8 cellular contexts compared by ENCODE assay signal in genomic region chr1:159790237-159790917, GRCh38. TPM values are rescaled to one million over a fixed set of nuclear protein-coding genes. Genes with fewer than 3 reads are reported as not detected.
A peak's percentile ranks its signal among the peaks of the same experiment; 100 is the strongest.
DNase-seq lines count a peak whose midpoint lies in the region; ATAC-seq and TF ChIP-seq lines count a peak whose summit lies in the region.

No MANE protein-coding gene starts in this region.

- TF ChIP-seq POLR2A in uterus (IDR thresholded peaks at IDR 0.05): no peak

- H3K36me3 ChIP-seq in hepatocyte (replicated peaks; ENCODE audit: insufficient read depth, low read depth) (no peaks in the 10 kb centered on the region), uterus (no peaks in the 10 kb centered on the region)

- H3K27me3 ChIP-seq in hepatocyte: peaks cover 20% of the 10 kb centered on the region
- no peaks in the 10 kb centered on the region for H3K27me3 ChIP-seq in uterus

- no peak overlapping the region for H3K4me2 ChIP-seq in hepatocyte

- in situ Hi-C loops in GM13977 (cut with MboI; ENCODE audit: low pct_unique_long_range_greater_than_20kb, low sequenced_read_pairs, unreplicated experiment): loop anchor here (5.0 to 25.0 kb wide), 2 partner anchors 102 to 222 kb away; no protein-coding TSS in a partner anchor

- ATAC-seq in HG02642 (IDR thresholded peaks at IDR 0.05; ENCODE audit: poor library complexity, unreplicated experiment) (no peak), GM21381 (IDR thresholded peaks at IDR 0.05; ENCODE audit: unreplicated experiment) (no peak), HG03469 (IDR thresholded peaks at IDR 0.05; ENCODE audit: unreplicated experiment) (no peak)

- TF ChIP-seq CTCF in C4-2B (conservative IDR thresholded peaks at IDR 0.05) (peak; percentile 85), GM13977 (IDR thresholded peaks at IDR 0.05; ENCODE audit: extremely low read depth, insufficient read depth, missing control alignments) (peak; percentile 52), hepatocyte (IDR thresholded peaks at IDR 0.05; ENCODE audit: poor library complexity) (peak; percentile 50), uterus (IDR thresholded peaks at IDR 0.05) (peak in 3 of 4 experiments; percentile 6 to 40 (median 35))

- H3K9me2 ChIP-seq in hepatocyte (replicated peaks; ENCODE audit: insufficient read depth): no peaks in the 10 kb centered on the region

- no peaks in the 10 kb centered on the region for H3K79me2 ChIP-seq in hepatocyte

- H4K20me1 ChIP-seq in hepatocyte (ENCODE audit: insufficient read depth, poor library complexity, severe bottlenecking): no peaks in the 10 kb centered on the region

- H3K27ac ChIP-seq in C4-2B (no peak overlapping the region), hepatocyte (no peak overlapping the region), uterus (no peak overlapping the region)

- 14% methylated on average over 2 of the region's 2 CpGs for WGBS in hepatocyte (ENCODE audit: low lambda C conversion rate, missing lambda C conversion rate)

- no peak overlapping the region for H2AFZ ChIP-seq in hepatocyte

- DNase-seq in GM13977 (ENCODE audit: low spot score) (peak; percentile 42), RPMI7951 (ENCODE audit: low read depth) (peak; percentile 15), hepatocyte (ENCODE audit: low spot score) (peak; percentile 47), uterus (no peak)

- H3K4me1 ChIP-seq in hepatocyte (ENCODE audit: insufficient read depth) (no peaks in the 10 kb centered on the region), uterus (no peaks in the 10 kb centered on the region)

- intact Hi-C loops in uterus (cut with DNase I; ENCODE audit: low total_unique reads): no loop called here

- H3K9me3 ChIP-seq in hepatocyte (ENCODE audit: low read depth) (no peaks in the 10 kb centered on the region), uterus (no peaks in the 10 kb centered on the region)

- H3K4me3 ChIP-seq in hepatocyte (no peak overlapping the region), uterus (no peak overlapping the region)

RNA-seq across cellular contexts. Expression of gene DUSP23, which starts 9.6 kb away (rescaled TPM):
- 34.5 and 51.2 TPM in 2 replicates for total RNA-seq in RPMI7951 (2014; rRNA removed; shearing (Covaris generic))
- total RNA-seq in hepatocyte: 17.2 and 22.8 TPM in 2 replicates
- polyA plus RNA-seq in hepatocyte: 39.5 and 44.6 TPM in 2 replicates
- 100 to 1,000 TPM in 1 of 4 donors, 10 to 100 TPM in 3; 15.6 to 121 (median 50.8) TPM for total RNA-seq in uterus

RNA-seq across cellular contexts. Expression of gene FCRL6, which starts 11.8 kb away (rescaled TPM):
- 0.10 TPM in 1 of 2 replicates, not detected in the other for total RNA-seq in RPMI7951 (2014; rRNA removed; shearing (Covaris generic))
- total RNA-seq in hepatocyte (not detected in 2 replicates), uterus (1 to 10 TPM in 1 of 4 donors, under 1 TPM in 1, not detected in 2; 0.21 to 1.1 TPM)
- not detected in 2 replicates for polyA plus RNA-seq in hepatocyte

RNA-seq across cellular contexts. Expression of gene SLAMF8, which starts 36.3 kb away (rescaled TPM):
- 1.5 and 2.6 TPM in 2 replicates for total RNA-seq in RPMI7951 (2014; rRNA removed; shearing (Covaris generic))
- total RNA-seq in hepatocyte: 0.52 and 0.57 TPM in 2 replicates
- polyA plus RNA-seq in hepatocyte: 0.47 and 0.74 TPM in 2 replicates
- 1 to 10 TPM in 2 of 4 donors, under 1 TPM in 1, not detected in 1; 0.28 to 3.2 (median 1.1) TPM for total RNA-seq in uterus

Comparison
In these comparisons a context has a peak if more than half of its experiments do, and no peak if none do; other contexts are left out.
1. CTCF ChIP-seq: peak in every context shown above with its lines; median percentile 85 in C4-2B; 52 in GM13977; 50 in hepatocyte; 35 in uterus.
2. DNase-seq: peak in GM13977 (single experiment), RPMI7951 (single experiment) and hepatocyte (single experiment); none in uterus (0 of 2).